In the genomic region with DNA sequence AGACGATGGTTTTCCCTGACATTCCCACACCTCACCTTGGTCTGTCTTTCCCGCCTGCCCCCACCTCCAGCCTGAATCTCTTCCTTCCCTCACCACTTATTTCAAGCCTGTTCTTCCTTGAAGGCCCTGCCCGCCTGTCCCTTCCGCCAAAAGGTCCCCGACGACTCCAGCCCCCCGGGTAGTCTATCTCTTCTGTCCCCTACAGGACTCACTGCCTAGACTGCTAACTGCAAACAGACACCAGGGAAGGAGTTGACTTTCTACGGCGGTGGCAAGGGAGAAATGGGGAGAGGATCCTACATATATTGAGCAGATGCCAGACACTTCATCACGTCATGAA, we compare ENCODE assay signal across 21 cellular contexts.
"Had no signal": no experiment of that assay in that cellular context is flagged by ENCODE, and none has a peak within 500 bp of the region (broad histone marks: within the 10 kb centered on the region; RNA-seq: fewer than 3 reads in every experiment).

No MANE protein-coding gene starts in this region.

- H3K27ac Mint-ChIP-seq: activated B cell treated with CpG ODN at 0.5 μM for 24 hours; activated CD4-positive, alpha-beta memory T cell treated with anti-CD3 and anti-CD28 coated beads for 36 hours; activated CD4-positive, alpha-beta T cell treated with anti-CD3 and anti-CD28 coated beads for 36 hours; activated naive CD8-positive, alpha-beta T cell; naive thymus-derived CD4-positive, alpha-beta T cell; T-helper 1 cell treated with Interleukin-12 subunit alpha and Interleukin-12 subunit beta and Interleukin-4 antibody, amounts not matched to agents 30 μg/mL and 1 μg/mL, for 36 hours had no signal

- H3K27me3 ChIP-seq: adrenal gland, ascending aorta, neutrophil, upper lobe of left lung had no signal

- H3K36me3 ChIP-seq: adrenal gland, ascending aorta, lower lobe of right lung, neutrophil, pancreas, upper lobe of left lung had no signal

- H3K36me3 Mint-ChIP-seq: activated CD4-positive, alpha-beta memory T cell treated with anti-CD3 and anti-CD28 coated beads for 36 hours; activated naive CD8-positive, alpha-beta T cell had no signal

- H3K4me1 Mint-ChIP-seq: activated B cell treated with CpG ODN at 0.5 μM for 24 hours; activated CD4-positive, alpha-beta T cell treated with anti-CD3 and anti-CD28 coated beads for 36 hours; central memory CD8-positive, alpha-beta T cell had no signal

- H3K9me3 ChIP-seq: adrenal gland, lower lobe of right lung, neutrophil, pancreas, upper lobe of left lung had no signal

- H3K4me3 ChIP-seq: adrenal gland, ascending aorta, coronary artery, lower lobe of right lung, pancreas, upper lobe of left lung had no signal

- H3K4me1 ChIP-seq: adrenal gland, ascending aorta, foreskin keratinocyte, pancreas had no signal

- H3K9me3 Mint-ChIP-seq: central memory CD8-positive, alpha-beta T cell; T-helper 1 cell treated with Interleukin-12 subunit alpha and Interleukin-12 subunit beta and Interleukin-4 antibody, amounts not matched to agents 30 μg/mL and 1 μg/mL, for 36 hours had no signal

- DNase-seq: activated B cell treated with CpG ODN at 0.5 μM for 24 hours; activated CD4-positive, alpha-beta memory T cell treated with anti-CD3 and anti-CD28 coated beads for 36 hours; activated CD4-positive, alpha-beta T cell treated with anti-CD3 and anti-CD28 coated beads for 36 hours; activated T-cell treated with anti-CD3 and anti-CD28 coated beads for 4 hours; erythroblast; foreskin keratinocyte; kidney; lower lobe of right lung; naive thymus-derived CD4-positive, alpha-beta T cell; right cardiac atrium; stimulated activated CD4-positive, alpha-beta T cell treated with anti-CD3 and anti-CD28 coated beads, Interleukin-4, amount 100 ng/mL, for 24 hours; stimulated activated naive CD8-positive, alpha-beta T cell treated with anti-CD3 and anti-CD28 coated beads, Interleukin-15, Interleukin-2, amounts not matched to agents 100 U/mL and 50 U/mL, for 24 hours had no signal

- H3K27ac ChIP-seq: adrenal gland, ascending aorta, coronary artery, foreskin keratinocyte, lower lobe of right lung, neutrophil, pancreas, upper lobe of left lung had no signal

- H3K27me3 Mint-ChIP-seq: activated CD4-positive, alpha-beta memory T cell treated with anti-CD3 and anti-CD28 coated beads for 36 hours had no signal

- H3K4me3 Mint-ChIP-seq: activated B cell treated with CpG ODN at 0.5 μM for 24 hours; activated CD4-positive, alpha-beta memory T cell treated with anti-CD3 and anti-CD28 coated beads for 36 hours; activated CD4-positive, alpha-beta T cell treated with anti-CD3 and anti-CD28 coated beads for 36 hours; activated naive CD8-positive, alpha-beta T cell; central memory CD8-positive, alpha-beta T cell; naive thymus-derived CD4-positive, alpha-beta T cell; T-helper 1 cell treated with Interleukin-12 subunit alpha and Interleukin-12 subunit beta and Interleukin-4 antibody, amounts not matched to agents 30 μg/mL and 1 μg/mL, for 36 hours had no signal
